10 cellular contexts compared by ENCODE assay signal in the genomic region with DNA sequence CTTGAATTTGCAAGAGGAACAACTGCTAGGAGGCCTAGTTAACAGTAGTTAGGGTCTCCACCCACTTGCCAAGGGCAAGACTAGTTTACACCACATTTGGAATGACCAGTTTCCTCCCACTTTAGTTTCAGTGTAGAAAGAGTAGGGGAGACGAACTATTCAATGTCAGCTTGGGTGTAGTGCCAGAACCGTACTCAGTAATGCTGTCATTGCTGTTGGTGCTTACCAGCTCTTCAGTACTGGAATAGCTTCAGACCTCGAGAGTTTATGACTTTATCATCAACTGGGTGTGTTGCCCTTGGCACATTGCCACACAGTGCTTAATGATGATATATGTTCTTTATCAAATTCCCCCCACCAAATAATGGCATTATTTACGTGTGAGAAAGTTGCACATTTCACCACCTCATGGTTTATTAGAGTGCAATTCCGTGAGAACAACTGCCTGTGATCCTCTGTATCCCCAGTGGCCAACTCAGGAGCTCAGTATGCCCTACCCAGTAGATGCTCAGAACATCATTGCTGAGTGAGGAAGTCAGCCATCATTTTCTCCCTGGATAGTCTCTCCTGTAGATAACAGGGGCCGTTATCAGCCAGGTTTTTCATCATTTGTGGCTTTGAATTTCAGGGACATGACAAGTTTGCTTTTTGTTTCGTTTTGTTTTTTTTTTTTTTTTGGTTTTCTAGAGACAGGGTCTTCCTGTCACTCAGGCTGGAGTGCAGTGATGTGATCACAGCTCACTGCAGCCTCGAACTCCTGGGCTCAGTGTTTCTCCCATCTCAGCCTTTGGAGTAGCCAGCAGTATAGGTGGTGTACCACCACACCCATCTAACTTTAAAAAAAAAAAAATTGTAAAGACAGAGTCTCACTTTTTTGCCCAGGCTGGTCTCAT.
DNase-seq lines count a peak whose midpoint lies in the region; ATAC-seq, FAIRE-seq and TF ChIP-seq lines count a peak whose summit lies in the region.
"Had no signal": no experiment of that assay in that cellular context is flagged by ENCODE, and none has a peak within 500 bp of the region (broad histone marks: within the 10 kb centered on the region; RNA-seq: fewer than 3 reads in every experiment).

No MANE protein-coding gene starts in this region.

- peaks cover 58% of the 10 kb centered on the region for H3K36me3 Mint-ChIP-seq in activated T-cell treated with anti-CD3 and anti-CD28 coated beads, Interleukin-2, amount 50 U/mL, for 24 hours (ENCODE audit: low read depth)
- H3K36me3 Mint-ChIP-seq in natural killer cell treated with Interleukin-12 subunit alpha and Interleukin-12 subunit beta and Interleukin-15 and Interleukin-18, amount 100 ng/mL, for 72 hours, result peaks cover 13% of the 10 kb centered on the region

- peak; percentile 27 for FAIRE-seq in GM12892 (lab: Jason Lieb, UNC)

- H3K27ac Mint-ChIP-seq in activated T-cell treated with anti-CD3 and anti-CD28 coated beads, Interleukin-2, amount 50 U/mL, for 24 hours, result peak overlapping the region; percentile 93
- H3K27ac Mint-ChIP-seq in natural killer cell treated with Interleukin-12 subunit alpha and Interleukin-12 subunit beta and Interleukin-15 and Interleukin-18, amount 100 ng/mL, for 72 hours, result peak overlapping the region; percentile 78 to 88

- H3K9me3 Mint-ChIP-seq in activated T-cell treated with anti-CD3 and anti-CD28 coated beads, Interleukin-2, amount 50 U/mL, for 24 hours, result no peaks in the 10 kb centered on the region
- H3K9me3 Mint-ChIP-seq in natural killer cell treated with Interleukin-12 subunit alpha and Interleukin-12 subunit beta and Interleukin-15 and Interleukin-18, amount 100 ng/mL, for 72 hours, result no peaks in the 10 kb centered on the region

- peak overlapping the region; percentile 75 for H3K4me3 Mint-ChIP-seq in activated T-cell treated with anti-CD3 and anti-CD28 coated beads, Interleukin-2, amount 50 U/mL, for 24 hours
- H3K4me3 Mint-ChIP-seq in natural killer cell treated with Interleukin-12 subunit alpha and Interleukin-12 subunit beta and Interleukin-15 and Interleukin-18, amount 100 ng/mL, for 72 hours, result peak overlapping the region; percentile 71

- intact Hi-C loops in posterior vena cava (cut with DNase I), result no loop called here

- no peak for DNase-seq in GM12892 (ENCODE audit: insufficient read length)
- DNase-seq in activated T-cell treated with anti-CD3 and anti-CD28 coated beads, Interleukin-2, amount 50 U/mL, for 24 hours, result no peak
- DNase-seq in natural killer cell treated with Interleukin-12 subunit alpha and Interleukin-12 subunit beta and Interleukin-15 and Interleukin-18, amount 100 ng/mL, for 72 hours (ENCODE audit: low spot score), result no peak
- DNase-seq in posterior vena cava (ENCODE audit: low spot score), result no peak
- no peak for DNase-seq in SW 1271 (lab: John Stamatoyannopoulos, UW)
- no peak for DNase-seq in C1 segment of cervical spinal cord (lab: John Stamatoyannopoulos, UW)
- DNase-seq: activated CD8-positive, alpha-beta memory T cell treated with anti-CD3 and anti-CD28 coated beads, Interleukin-2, amount 50 U/mL, for 48 hours; HCEC 1CT; NCI-H526 had no signal

- H3K27me3 Mint-ChIP-seq in activated T-cell treated with anti-CD3 and anti-CD28 coated beads, Interleukin-2, amount 50 U/mL, for 24 hours, result no peaks in the 10 kb centered on the region
- no peaks in the 10 kb centered on the region for H3K27me3 Mint-ChIP-seq in natural killer cell treated with Interleukin-12 subunit alpha and Interleukin-12 subunit beta and Interleukin-15 and Interleukin-18, amount 100 ng/mL, for 72 hours

- peak; percentile 38 for ATAC-seq in HG02642 (IDR thresholded peaks at IDR 0.05; ENCODE audit: poor library complexity, unreplicated experiment)
- ATAC-seq in natural killer cell treated with Interleukin-12 subunit alpha and Interleukin-12 subunit beta and Interleukin-15 and Interleukin-18, amount 100 ng/mL, for 72 hours, result peak; percentile 37 to 59

- TF ChIP-seq POLR2A in GM12892 (IDR thresholded peaks at IDR 0.05; ENCODE audit: low read depth, low read length), result no peak

- peaks cover 52% of the 10 kb centered on the region for H3K4me1 Mint-ChIP-seq in activated T-cell treated with anti-CD3 and anti-CD28 coated beads, Interleukin-2, amount 50 U/mL, for 24 hours (ENCODE audit: low read depth)
- peaks cover 19 to 28% of the 10 kb centered on the region in 2 donors for H3K4me1 Mint-ChIP-seq in natural killer cell treated with Interleukin-12 subunit alpha and Interleukin-12 subunit beta and Interleukin-15 and Interleukin-18, amount 100 ng/mL, for 72 hours (ENCODE audit: low read depth in 2 of 2)
